19 cellular contexts compared by ENCODE assay signal in genomic region chr9:80596576-80596975, GRCh38.
DNase-seq lines count a peak whose midpoint lies in the region; ATAC-seq, FAIRE-seq and TF ChIP-seq lines count a peak whose summit lies in the region.
"Had no signal": no experiment of that assay in that cellular context is flagged by ENCODE, and none has a peak within 500 bp of the region (broad histone marks: within the 10 kb centered on the region; RNA-seq: fewer than 3 reads in every experiment).

No MANE protein-coding gene starts in this region.

- H3K36me3 ChIP-seq in neural cell (ENCODE audit: insufficient read depth, low read length) (no peaks in the 10 kb centered on the region), right lobe of liver (no peaks in the 10 kb centered on the region)
- H3K36me3 ChIP-seq: BLaER1 treated with 17β-estradiol and CSF1 and Interleukin-3, amounts not matched to agents 10 nM and 100 nM had no signal

- H3K27ac ChIP-seq in neural cell (ENCODE audit: low read length) (peak overlapping the region; percentile 42), right lobe of liver (no peak overlapping the region)
- H3K27ac ChIP-seq: 22Rv1; A549; BLaER1 treated with 17β-estradiol and CSF1 and Interleukin-3, amounts not matched to agents 10 nM and 100 nM; C4-2B had no signal

- TF ChIP-seq EP300 in neural cell (conservative IDR thresholded peaks at IDR 0.05; ENCODE audit: poor library complexity, severe bottlenecking): peak; percentile 76

- DNase-seq in H54 (ENCODE audit: insufficient read length, low spot score) (no peak), amniotic epithelial cell (ENCODE audit: low read depth) (peak; percentile 45), right lobe of liver (no peak), left cardiac atrium (no peak)
- DNase-seq: AML-193; Caco-2; Calu3; CD4-positive, alpha-beta T cell; CD8-positive, alpha-beta T cell; DMS79 treated with DMSO at 0.1 percent for 48 hours; GF-D8 had no signal

- ATAC-seq in right lobe of liver: no peak
- no peak for ATAC-seq in left cardiac atrium
- ATAC-seq: A549; CD8-positive, alpha-beta T cell had no signal

- FAIRE-seq in H54 (lab: Jason Lieb, UNC): peak; percentile 6
- FAIRE-seq: A549, D721Med, GM12891, GM19239 had no signal

- TF ChIP-seq CTCF in neural cell (IDR thresholded peaks at IDR 0.05; ENCODE audit: poor library complexity, severe bottlenecking) (no peak), right lobe of liver (IDR thresholded peaks at IDR 0.05) (no peak)

- no peak for TF ChIP-seq POLR2A in H54 (IDR thresholded peaks at IDR 0.05; ENCODE audit: low read depth, low read length)
- no peak for TF ChIP-seq POLR2A in right lobe of liver (IDR thresholded peaks at IDR 0.05)

- H3F3A ChIP-seq in neural cell (ENCODE audit: insufficient read depth, low read length, poor library complexity, severe bottlenecking): no peaks in the 10 kb centered on the region

- no peak overlapping the region for H3K9ac ChIP-seq in neural cell (ENCODE audit: low read length)
- H3K9ac ChIP-seq: BLaER1 treated with 17β-estradiol and CSF1 and Interleukin-3, amounts not matched to agents 10 nM and 100 nM had no signal

- no peaks in the 10 kb centered on the region for H3K79me2 ChIP-seq in neural cell (replicated peaks; ENCODE audit: insufficient read depth, low read length)

- H3K4me1 ChIP-seq in right lobe of liver: no peaks in the 10 kb centered on the region
- H3K4me1 ChIP-seq: A549; BLaER1 treated with 17β-estradiol and CSF1 and Interleukin-3, amounts not matched to agents 10 nM and 100 nM; Caco-2 had no signal

- no peak overlapping the region for H2AFZ ChIP-seq in neural cell (ENCODE audit: low read depth, low read length)

- intact Hi-C loops in right lobe of liver (cut with DNase I): no loop called here
- intact Hi-C loops in left cardiac atrium (cut with DNase I): no loop called here

- H3K4me2 ChIP-seq in neural cell (ENCODE audit: low read length): no peak overlapping the region
- H3K4me2 ChIP-seq: A549; BLaER1 treated with 17β-estradiol and CSF1 and Interleukin-3, amounts not matched to agents 10 nM and 100 nM had no signal

- no peaks in the 10 kb centered on the region for H3K9me2 ChIP-seq in neural cell (ENCODE audit: insufficient read depth, low read length)

- H3K27me3 ChIP-seq in neural cell (ENCODE audit: insufficient read depth, low read depth, low read length) (no peaks in the 10 kb centered on the region), right lobe of liver (no peaks in the 10 kb centered on the region)
- H3K27me3 ChIP-seq: BLaER1 treated with 17β-estradiol and CSF1 and Interleukin-3, amounts not matched to agents 10 nM and 100 nM had no signal

- no peaks in the 10 kb centered on the region for H4K20me1 ChIP-seq in neural cell (ENCODE audit: insufficient read depth)
- H4K20me1 ChIP-seq: BLaER1 treated with 17β-estradiol and CSF1 and Interleukin-3, amounts not matched to agents 10 nM and 100 nM had no signal

- H3K4me3 ChIP-seq in neural cell (ENCODE audit: low read length): no peak overlapping the region
- no peak overlapping the region for H3K4me3 ChIP-seq in right lobe of liver
- H3K4me3 ChIP-seq: A549; BLaER1 treated with 17β-estradiol and CSF1 and Interleukin-3, amounts not matched to agents 10 nM and 100 nM had no signal

- H3K9me3 ChIP-seq in neural cell (ENCODE audit: low read length) (no peaks in the 10 kb centered on the region), right lobe of liver (no peaks in the 10 kb centered on the region)
- H3K9me3 ChIP-seq: A549, Caco-2 had no signal

- peak; percentile 47 for TF ChIP-seq RAD21 in neural cell (conservative IDR thresholded peaks at IDR 0.05)

TF ChIP-seq in neural cell, 6 proteins besides CTCF, POLR2A, EP300 and RAD21:
- TF ChIP-seq SMC3 (conservative IDR thresholded peaks at IDR 0.05; ENCODE audit: poor library complexity) (peak; percentile 49), EZH2 (IDR thresholded peaks at IDR 0.05; ENCODE audit: borderline replicate concordance, insufficient read depth, low read length, poor library complexity, severe bottlenecking) (no peak), MXI1 (conservative IDR thresholded peaks at IDR 0.05; ENCODE audit: poor library complexity, severe bottlenecking) (no peak), POLR2AphosphoS5 (IDR thresholded peaks at IDR 0.05) (peak; percentile 73), REST (IDR thresholded peaks at IDR 0.05; ENCODE audit: borderline replicate concordance) (peak; percentile 40)
